ENCODE assay signal across 1 cellular context in the genomic region with DNA sequence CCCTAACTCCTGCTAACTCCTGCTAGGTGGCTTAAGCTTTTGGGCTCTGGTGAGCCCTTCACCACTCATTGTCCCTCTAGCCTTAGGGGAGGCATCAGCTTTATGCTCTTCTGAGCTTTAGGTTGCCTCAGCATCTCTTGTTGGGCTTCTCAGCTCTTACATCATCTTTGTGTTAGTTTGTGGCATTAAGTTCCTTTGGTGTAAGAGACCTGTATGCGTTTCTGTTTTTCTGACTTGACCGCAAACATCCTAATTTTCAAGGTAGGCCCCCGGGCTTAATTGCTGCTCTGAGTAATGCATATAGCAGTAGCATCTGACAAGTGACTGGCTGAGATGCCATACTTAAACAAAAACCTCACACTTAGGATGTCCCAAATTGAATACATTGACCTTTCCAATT.
TF ChIP-seq lines count a peak whose summit lies in the region.

No MANE protein-coding gene starts in this region.

TF ChIP-seq in HEK293, 187 proteins besides CTCF, POLR2A, EP300 and RAD21 (continued from another document):
- TF ChIP-seq, protein P1, sequence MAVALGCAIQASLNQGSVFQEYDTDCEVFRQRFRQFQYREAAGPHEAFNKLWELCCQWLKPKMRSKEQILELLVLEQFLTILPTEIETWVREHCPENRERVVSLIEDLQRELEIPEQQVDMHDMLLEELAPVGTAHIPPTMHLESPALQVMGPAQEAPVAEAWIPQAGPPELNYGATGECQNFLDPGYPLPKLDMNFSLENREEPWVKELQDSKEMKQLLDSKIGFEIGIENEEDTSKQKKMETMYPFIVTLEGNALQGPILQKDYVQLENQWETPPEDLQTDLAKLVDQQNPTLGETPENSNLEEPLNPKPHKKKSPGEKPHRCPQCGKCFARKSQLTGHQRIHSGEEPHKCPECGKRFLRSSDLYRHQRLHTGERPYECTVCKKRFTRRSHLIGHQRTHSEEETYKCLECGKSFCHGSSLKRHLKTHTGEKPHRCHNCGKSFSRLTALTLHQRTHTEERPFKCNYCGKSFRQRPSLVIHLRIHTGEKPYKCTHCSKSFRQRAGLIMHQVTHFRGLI (tag by site-specific recombination; IDR thresholded peaks at IDR 0.05): peak; percentile 98
- TF ChIP-seq, protein P2, sequence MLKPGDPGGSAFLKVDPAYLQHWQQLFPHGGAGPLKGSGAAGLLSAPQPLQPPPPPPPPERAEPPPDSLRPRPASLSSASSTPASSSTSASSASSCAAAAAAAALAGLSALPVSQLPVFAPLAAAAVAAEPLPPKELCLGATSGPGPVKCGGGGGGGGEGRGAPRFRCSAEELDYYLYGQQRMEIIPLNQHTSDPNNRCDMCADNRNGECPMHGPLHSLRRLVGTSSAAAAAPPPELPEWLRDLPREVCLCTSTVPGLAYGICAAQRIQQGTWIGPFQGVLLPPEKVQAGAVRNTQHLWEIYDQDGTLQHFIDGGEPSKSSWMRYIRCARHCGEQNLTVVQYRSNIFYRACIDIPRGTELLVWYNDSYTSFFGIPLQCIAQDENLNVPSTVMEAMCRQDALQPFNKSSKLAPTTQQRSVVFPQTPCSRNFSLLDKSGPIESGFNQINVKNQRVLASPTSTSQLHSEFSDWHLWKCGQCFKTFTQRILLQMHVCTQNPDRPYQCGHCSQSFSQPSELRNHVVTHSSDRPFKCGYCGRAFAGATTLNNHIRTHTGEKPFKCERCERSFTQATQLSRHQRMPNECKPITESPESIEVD (tag by site-specific recombination; IDR thresholded peaks at IDR 0.05): peak; percentile 55
- 0 out of 2 replicates have a peak, but pooled peaks have one; percentile 16 for TF ChIP-seq ZBTB20 (tag by site-specific recombination; IDR thresholded peaks at IDR 0.05)
- TF ChIP-seq ZNF341 (tag by site-specific recombination; IDR thresholded peaks at IDR 0.05; ENCODE audit: low read depth): no peak
- TF ChIP-seq ZNF530 (tag by site-specific recombination; IDR thresholded peaks at IDR 0.05; ENCODE audit: low read depth): no peak
- TF ChIP-seq OSR2 (tag by site-specific recombination; IDR thresholded peaks at IDR 0.05): peak; percentile 39; the same call in 1 of the 2 replicates
- peak; percentile 41 for TF ChIP-seq SP7 (tag by site-specific recombination; IDR thresholded peaks at IDR 0.05)
